13 cellular contexts compared by ENCODE assay signal in genomic region chr5:138351517-138351916, GRCh38. TPM values are rescaled to one million over a fixed set of nuclear protein-coding genes. Genes with fewer than 3 reads are reported as not detected.
DNase-seq lines count a peak whose midpoint lies in the region; ATAC-seq, FAIRE-seq and TF ChIP-seq lines count a peak whose summit lies in the region.
"Had no signal": no experiment of that assay in that cellular context is flagged by ENCODE, and none has a peak within 500 bp of the region (broad histone marks: within the 10 kb centered on the region; RNA-seq: fewer than 3 reads in every experiment).

No MANE protein-coding gene starts in this region.

- peak overlapping the region; percentile 56 for H3K27ac Mint-ChIP-seq in T-helper 2 cell treated with Interferon-gamma antibody and Interleukin-4, amounts not matched to agents 5 μg/mL and 100 μg/mL, for 36 hours
- peak overlapping the region; percentile 67 for H3K27ac Mint-ChIP-seq in central memory CD8-positive, alpha-beta T cell (ENCODE audit: low read depth)
- H3K27ac Mint-ChIP-seq in progenitor cell of endocrine pancreas = peak overlapping the region; percentile 87

- no peak for DNase-seq in T-helper 2 cell treated with Interferon-gamma antibody and Interleukin-4, amounts not matched to agents 5 μg/mL and 100 μg/mL, for 36 hours (ENCODE audit: low spot score)
- DNase-seq in T-helper 2 cell (no peak), M059J (ENCODE audit: low read depth) (peak; percentile 9), progenitor cell of endocrine pancreas (ENCODE audit: low spot score, unreplicated experiment) (no peak), NCI-H446 (lab: John Stamatoyannopoulos, UW) (no peak), caudate nucleus (lab: John Stamatoyannopoulos, UW) (no peak), urothelium cell line (ENCODE audit: low spot score) (no peak)
- DNase-seq in central memory CD8-positive, alpha-beta T cell (ENCODE audit: low spot score in 2 of 2) = no peak
- DNase-seq: effector memory CD4-positive, alpha-beta T cell; head of caudate nucleus; small intestine; testis had no signal

- ATAC-seq in central memory CD8-positive, alpha-beta T cell (replicated peaks; ENCODE audit: extremely low read depth, poor library complexity, severe bottlenecking) = no peak

- no peaks in the 10 kb centered on the region for H3K27me3 Mint-ChIP-seq in T-helper 2 cell treated with Interferon-gamma antibody and Interleukin-4, amounts not matched to agents 5 μg/mL and 100 μg/mL, for 36 hours (ENCODE audit: low read depth)
- H3K27me3 Mint-ChIP-seq in central memory CD8-positive, alpha-beta T cell = no peaks in the 10 kb centered on the region
- no peaks in the 10 kb centered on the region for H3K27me3 Mint-ChIP-seq in progenitor cell of endocrine pancreas

- TF ChIP-seq CTCF in progenitor cell of endocrine pancreas (IDR thresholded peaks at IDR 0.05; ENCODE audit: unreplicated experiment) = no peak

- H3K4me1 Mint-ChIP-seq in T-helper 2 cell treated with Interferon-gamma antibody and Interleukin-4, amounts not matched to agents 5 μg/mL and 100 μg/mL, for 36 hours (ENCODE audit: low read depth) = peaks cover 27% of the 10 kb centered on the region
- H3K4me1 Mint-ChIP-seq in central memory CD8-positive, alpha-beta T cell = peaks cover 39% of the 10 kb centered on the region
- peaks cover 18% of the 10 kb centered on the region for H3K4me1 Mint-ChIP-seq in progenitor cell of endocrine pancreas (ENCODE audit: low read depth)

- peak overlapping the region; percentile 49 for H3K4me3 Mint-ChIP-seq in T-helper 2 cell treated with Interferon-gamma antibody and Interleukin-4, amounts not matched to agents 5 μg/mL and 100 μg/mL, for 36 hours
- H3K4me3 Mint-ChIP-seq in central memory CD8-positive, alpha-beta T cell = peak overlapping the region; percentile 75
- peak overlapping the region; percentile 72 for H3K4me3 Mint-ChIP-seq in progenitor cell of endocrine pancreas (ENCODE audit: low read depth)

- FAIRE-seq in urothelium cell line (lab: Jason Lieb, UNC) = no peak
- FAIRE-seq: A204.1, small intestine had no signal

- no peak overlapping the region for H3K27ac ChIP-seq in caudate nucleus (ENCODE audit: low read depth, low read length)

- peaks cover 31% of the 10 kb centered on the region for H3K36me3 Mint-ChIP-seq in T-helper 2 cell treated with Interferon-gamma antibody and Interleukin-4, amounts not matched to agents 5 μg/mL and 100 μg/mL, for 36 hours (ENCODE audit: low read depth)
- H3K36me3 Mint-ChIP-seq in central memory CD8-positive, alpha-beta T cell (ENCODE audit: insufficient read depth) = peaks cover 37% of the 10 kb centered on the region
- peaks cover 29% of the 10 kb centered on the region for H3K36me3 Mint-ChIP-seq in progenitor cell of endocrine pancreas (ENCODE audit: insufficient read depth)

- H3K9me3 Mint-ChIP-seq in T-helper 2 cell treated with Interferon-gamma antibody and Interleukin-4, amounts not matched to agents 5 μg/mL and 100 μg/mL, for 36 hours = peaks cover 7% of the 10 kb centered on the region
- no peaks in the 10 kb centered on the region for H3K9me3 Mint-ChIP-seq in central memory CD8-positive, alpha-beta T cell
- H3K9me3 Mint-ChIP-seq in progenitor cell of endocrine pancreas (ENCODE audit: low read depth) = peaks cover 13% of the 10 kb centered on the region

RNA-seq across cellular contexts. Expression of gene KDM3B, which starts 1.0 kb away (rescaled TPM):
- 29.8 and 41.5 TPM in 2 replicates for total RNA-seq in M059J (2014; rRNA removed; shearing (Covaris generic))
- 118 and 126 TPM in 2 replicates for total RNA-seq in progenitor cell of endocrine pancreas

RNA-seq across cellular contexts. Expression of gene FAM53C, which starts 13.5 kb away (rescaled TPM):
- 27.4 and 27.7 TPM in 2 replicates for total RNA-seq in M059J (2014; rRNA removed; shearing (Covaris generic))
- total RNA-seq in progenitor cell of endocrine pancreas = 56.6 TPM in 2 replicates

RNA-seq across cellular contexts. Expression of gene CDC25C, which starts 19.9 kb away (rescaled TPM):
- 20.5 and 28.4 TPM in 2 replicates for total RNA-seq in M059J (2014; rRNA removed; shearing (Covaris generic))
- total RNA-seq in progenitor cell of endocrine pancreas = 10.6 and 11.5 TPM in 2 replicates
